22 cellular contexts compared by ENCODE assay signal in genomic region chr7:178444-178843, GRCh38. TPM values are rescaled to one million over a fixed set of nuclear protein-coding genes. Genes with fewer than 3 reads are reported as not detected.
"Had no signal": no experiment of that assay in that cellular context is flagged by ENCODE, and none has a peak within 500 bp of the region (broad histone marks: within the 10 kb centered on the region; RNA-seq: fewer than 3 reads in every experiment).

No MANE protein-coding gene starts in this region.

- H3K9ac ChIP-seq: SK-N-SH had no signal

- H3K27me3 ChIP-seq: MG63 had no signal

- H3K4me3 ChIP-seq: MG63 had no signal

- DNase-seq: IMR-90, Karpas-422, KG1, MG63, NCI-H1092 treated with DMSO at 0.1 percent for 48 hours, NCI-H1436, NCI-H187, NCI-H2029, NCI-H2081 treated with DMSO at 0.1 percent for 48 hours, NCI-H2171, NCI-H226, NCI-H446, NCI-H510A, NCI-H524 treated with DMSO at 0.1 percent for 48 hours, NCI-H69, NCI-H774, RPMI8226, SHP77, SK-N-SH, SW 1271 had no signal

- H3K9me3 ChIP-seq: MG63, SK-N-SH had no signal

- ATAC-seq: HepG2 had no signal

- H3K36me3 ChIP-seq: MG63 had no signal

RNA-seq across cellular contexts. Expression of gene FAM20C, which starts 13.9 kb away (rescaled TPM):
- total RNA-seq: SK-MEL-5 had no signal
